ENCODE assay signal across 1 cellular context in the genomic region with DNA sequence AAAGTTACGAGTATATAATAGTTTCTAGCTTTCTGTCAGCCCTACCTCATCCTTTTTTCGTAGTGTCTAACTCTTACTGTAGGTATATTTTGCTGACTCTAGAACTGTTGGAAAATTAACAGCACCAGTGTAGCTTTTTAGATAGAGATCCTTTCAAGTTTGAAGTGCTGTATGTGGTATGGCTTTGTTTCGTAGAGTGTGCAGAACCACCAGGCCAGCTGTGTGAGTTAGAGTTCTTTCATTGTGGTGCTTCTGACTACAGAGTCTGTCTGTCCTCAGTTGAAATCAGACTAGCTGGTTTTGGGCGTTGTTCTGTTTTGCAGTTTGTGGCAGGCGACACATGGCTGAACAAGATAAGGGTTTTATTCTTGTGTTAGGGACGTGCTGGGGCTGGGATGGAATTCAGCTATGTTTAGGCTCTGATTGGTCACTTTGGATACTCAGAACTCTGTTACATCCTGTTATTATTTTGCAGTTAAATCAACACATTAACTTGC.
TF ChIP-seq lines count a peak whose summit lies in the region.

No MANE protein-coding gene starts in this region.

TF ChIP-seq in HCT116, 20 proteins besides CTCF, POLR2A, EP300 and RAD21 (continued from another document):
- TF ChIP-seq EGR1 (IDR thresholded peaks at IDR 0.05; ENCODE audit: low read depth) = no peak
